ENCODE assay signal across 8 cellular contexts in genomic region chr14:70821916-70822705, GRCh38.
DNase-seq lines count a peak whose midpoint lies in the region; ATAC-seq, FAIRE-seq and TF ChIP-seq lines count a peak whose summit lies in the region.
"Had no signal": no experiment of that assay in that cellular context is flagged by ENCODE, and none has a peak within 500 bp of the region (broad histone marks: within the 10 kb centered on the region; RNA-seq: fewer than 3 reads in every experiment).

No MANE protein-coding gene starts in this region.

- H3K27me3 Mint-ChIP-seq in stimulated activated memory B cell treated with anti-CD40 and anti-IgM and Interleukin-4, amounts not matched to agents 10 μg/mL and 1 μg/mL and 100 μg/mL, for 72 hours, result peaks cover 72% of the 10 kb centered on the region

- H3K9me3 ChIP-seq in muscle layer of colon (ENCODE audit: low read length), result no peaks in the 10 kb centered on the region

- H3K4me3 ChIP-seq in epithelial cell of esophagus (ENCODE audit: low read length) (peak overlapping the region; percentile 57), muscle layer of colon (ENCODE audit: low read depth in 1 of 2, low read length in 2 of 2) (peak overlapping the region; percentile 62 to 64)

- H3K27me3 ChIP-seq in muscle layer of colon (ENCODE audit: control insufficient read depth in 1 of 2, insufficient read depth in 2 of 2, low read length in 2 of 2), result peaks cover 8 to 24% of the 10 kb centered on the region in 2 donors

- ATAC-seq in stimulated activated memory B cell treated with anti-CD40 and anti-IgM and Interleukin-4, amounts not matched to agents 10 μg/mL and 1 μg/mL and 100 μg/mL, for 72 hours, result peak; percentile 59

- no peak overlapping the region for H3K27ac ChIP-seq in muscle layer of colon (ENCODE audit: low read depth, low read length)

- peaks cover 20% of the 10 kb centered on the region for H3K4me1 Mint-ChIP-seq in stimulated activated memory B cell treated with anti-CD40 and anti-IgM and Interleukin-4, amounts not matched to agents 10 μg/mL and 1 μg/mL and 100 μg/mL, for 72 hours

- DNase-seq in GM19239 (ENCODE audit: insufficient read length, low spot score), result peak; percentile 43
- peak; percentile 19 for DNase-seq in NCI-H510A treated with DMSO at 0.1 percent for 48 hours (lab: John Stamatoyannopoulos, UW)
- peak; percentile 36 for DNase-seq in activated T-cell treated with anti-CD3 and anti-CD28 coated beads for 1 hour (ENCODE audit: low read depth)
- DNase-seq in epithelial cell of esophagus (ENCODE audit: low read depth), result peak; percentile 54
- no peak for DNase-seq in foreskin melanocyte

- H3K36me3 ChIP-seq in muscle layer of colon (ENCODE audit: insufficient read depth, low read length), result no peaks in the 10 kb centered on the region

- H3K9me3 Mint-ChIP-seq in stimulated activated memory B cell treated with anti-CD40 and anti-IgM and Interleukin-4, amounts not matched to agents 10 μg/mL and 1 μg/mL and 100 μg/mL, for 72 hours, result no peaks in the 10 kb centered on the region

- peak; percentile 14 for FAIRE-seq in GM19239 (lab: Jason Lieb, UNC)
- FAIRE-seq: islet of Langerhans had no signal

- H3K9ac ChIP-seq in muscle layer of colon (ENCODE audit: low read length), result no peak overlapping the region

- peak overlapping the region; percentile 78 for H3K4me3 Mint-ChIP-seq in stimulated activated memory B cell treated with anti-CD40 and anti-IgM and Interleukin-4, amounts not matched to agents 10 μg/mL and 1 μg/mL and 100 μg/mL, for 72 hours

- no peak for TF ChIP-seq CTCF in epithelial cell of esophagus (IDR thresholded peaks at IDR 0.05; ENCODE audit: insufficient read depth, low read depth, low read length, missing control alignments)

- peaks cover 7% of the 10 kb centered on the region for H3K4me1 ChIP-seq in muscle layer of colon (ENCODE audit: insufficient read depth, low read length)

- peak overlapping the region; percentile 28 for H3K27ac Mint-ChIP-seq in stimulated activated memory B cell treated with anti-CD40 and anti-IgM and Interleukin-4, amounts not matched to agents 10 μg/mL and 1 μg/mL and 100 μg/mL, for 72 hours

- no peaks in the 10 kb centered on the region for H3K36me3 Mint-ChIP-seq in stimulated activated memory B cell treated with anti-CD40 and anti-IgM and Interleukin-4, amounts not matched to agents 10 μg/mL and 1 μg/mL and 100 μg/mL, for 72 hours
